8 cellular contexts compared by ENCODE assay signal in the genomic region with DNA sequence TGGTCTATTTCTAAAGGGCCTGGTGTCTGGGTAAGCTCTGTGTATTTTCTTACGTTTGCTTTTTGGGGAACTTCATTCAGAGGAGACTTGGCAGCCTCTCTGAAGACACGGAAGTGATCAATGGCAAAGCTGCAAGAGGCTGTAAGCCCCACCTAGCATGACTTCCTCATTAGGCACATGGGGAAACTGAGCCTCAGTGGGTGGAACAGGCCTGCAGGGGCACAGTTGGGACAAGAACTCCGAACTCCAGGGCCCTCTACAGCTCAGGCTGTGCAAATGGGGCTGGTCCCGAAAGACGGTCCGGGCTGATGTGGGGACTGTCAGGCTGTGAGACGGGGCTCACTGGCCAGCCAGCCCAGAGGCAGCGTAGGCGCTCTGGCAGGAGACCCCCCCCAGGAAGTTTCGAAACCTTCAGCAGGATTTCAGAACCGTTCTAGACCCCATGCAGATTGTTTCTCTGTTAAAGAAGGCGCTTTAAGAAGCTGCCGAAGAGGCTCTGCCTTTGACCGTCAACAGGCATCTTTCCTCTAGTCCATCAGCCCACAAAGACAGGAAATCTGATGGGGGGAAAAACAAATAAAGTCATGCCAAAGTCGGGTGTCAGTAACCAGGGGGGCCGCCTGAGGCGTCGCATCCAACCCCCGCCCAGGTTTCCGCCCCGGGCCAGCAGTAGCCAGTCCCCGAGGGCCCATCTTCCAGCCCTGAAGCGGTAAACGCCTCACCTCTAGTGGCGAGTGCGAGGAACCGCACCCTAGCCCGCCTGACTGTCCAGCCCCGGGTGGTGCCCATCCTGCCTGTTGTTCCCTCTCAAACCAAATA.
DNase-seq lines count a peak whose midpoint lies in the region; ATAC-seq and TF ChIP-seq lines count a peak whose summit lies in the region.

No MANE protein-coding gene starts in this region.

- peak; percentile 92 for TF ChIP-seq CTCF in AG04450 (IDR thresholded peaks at IDR 0.05; ENCODE audit: low read depth, low read length)
- peak; percentile 72 for TF ChIP-seq CTCF in LNCaP clone FGC (IDR thresholded peaks at IDR 0.05; ENCODE audit: control insufficient read depth, extremely low read depth, insufficient read depth)
- peak; percentile 82 for TF ChIP-seq CTCF in activated CD8-positive, alpha-beta T cell treated with anti-CD3 and anti-CD28 coated beads for 36 hours (IDR thresholded peaks at IDR 0.05)
- peak; percentile 68 for TF ChIP-seq CTCF in epithelial cell of esophagus (IDR thresholded peaks at IDR 0.05; ENCODE audit: insufficient read depth, low read depth, low read length, missing control alignments)
- TF ChIP-seq CTCF in natural killer cell (IDR thresholded peaks at IDR 0.05), result peak; percentile 65
- TF ChIP-seq CTCF in thoracic aorta (IDR thresholded peaks at IDR 0.05), result peak; percentile 65

- DNase-seq in AG04450 (ENCODE audit: low read depth, low spot score), result peak; percentile 15
- DNase-seq in GM19240 (ENCODE audit: insufficient read length, low spot score), result peak; percentile 51
- no peak for DNase-seq in LNCaP clone FGC (ENCODE audit: low read depth)
- peak; percentile 77 for DNase-seq in activated CD8-positive, alpha-beta T cell treated with anti-CD3 and anti-CD28 coated beads for 36 hours
- peak; percentile 47 for DNase-seq in epithelial cell of esophagus (ENCODE audit: low read depth)
- DNase-seq in natural killer cell, result peak; percentile 50
- no peak for DNase-seq in thoracic aorta (ENCODE audit: low spot score)
- DNase-seq in SW480 (ENCODE audit: low spot score), result no peak

- H3K4me3 ChIP-seq in AG04450 (ENCODE audit: low read depth, low read length) (no peak overlapping the region), LNCaP clone FGC (ENCODE audit: low read depth, low read length) (no peak overlapping the region), epithelial cell of esophagus (ENCODE audit: low read length) (no peak overlapping the region), thoracic aorta (peak overlapping the region; percentile 51)

- no peak overlapping the region for H3K4me3 Mint-ChIP-seq in activated CD8-positive, alpha-beta T cell treated with anti-CD3 and anti-CD28 coated beads for 36 hours
- H3K4me3 Mint-ChIP-seq in natural killer cell, result peak overlapping the region; percentile 79

- no peak overlapping the region for H3K27ac Mint-ChIP-seq in activated CD8-positive, alpha-beta T cell treated with anti-CD3 and anti-CD28 coated beads for 36 hours
- H3K27ac Mint-ChIP-seq in natural killer cell, result peak overlapping the region in 1 of 2 donors; percentile 66

- no peaks in the 10 kb centered on the region for H3K9me3 Mint-ChIP-seq in activated CD8-positive, alpha-beta T cell treated with anti-CD3 and anti-CD28 coated beads for 36 hours
- no peaks in the 10 kb centered on the region for H3K9me3 Mint-ChIP-seq in natural killer cell

- peaks cover 5% of the 10 kb centered on the region for H3K27me3 Mint-ChIP-seq in activated CD8-positive, alpha-beta T cell treated with anti-CD3 and anti-CD28 coated beads for 36 hours
- peaks cover 0 to 3% of the 10 kb centered on the region in 2 donors for H3K27me3 Mint-ChIP-seq in natural killer cell (ENCODE audit: low read depth in 2 of 2)

- H3K27me3 ChIP-seq in AG04450 (ENCODE audit: control insufficient read depth, insufficient read depth, low read length) (peaks cover under 1% of the 10 kb centered on the region), thoracic aorta (replicated peaks; ENCODE audit: insufficient read depth) (no peaks in the 10 kb centered on the region)

- H3K36me3 Mint-ChIP-seq in activated CD8-positive, alpha-beta T cell treated with anti-CD3 and anti-CD28 coated beads for 36 hours (ENCODE audit: low read depth), result no peaks in the 10 kb centered on the region
- H3K36me3 Mint-ChIP-seq in natural killer cell, result no peaks in the 10 kb centered on the region

- peaks cover 21% of the 10 kb centered on the region for H3K4me1 Mint-ChIP-seq in activated CD8-positive, alpha-beta T cell treated with anti-CD3 and anti-CD28 coated beads for 36 hours (ENCODE audit: low read depth)
- H3K4me1 Mint-ChIP-seq in natural killer cell, result peaks cover 20 to 36% of the 10 kb centered on the region in 2 donors

- POLR2A ChIA-PET in AG04450 (lab: Yijun Ruan, JAX), result no interaction called here
- POLR2A ChIA-PET in activated CD8-positive, alpha-beta T cell treated with anti-CD3 and anti-CD28 coated beads for 36 hours (lab: Charles Lee), result no interaction called here

- H3K27ac ChIP-seq in AG04450 (ENCODE audit: low read depth, low read length) (no peak overlapping the region), thoracic aorta (no peak overlapping the region)

- no peaks in the 10 kb centered on the region for H3K4me1 ChIP-seq in thoracic aorta (ENCODE audit: control insufficient read depth in 1 of 2, low read depth in 2 of 2)

- peak; percentile 90 for ATAC-seq in activated CD8-positive, alpha-beta T cell treated with anti-CD3 and anti-CD28 coated beads for 36 hours
- ATAC-seq in natural killer cell, result peak; percentile 80 to 85 (median 83)
- ATAC-seq in thoracic aorta (ENCODE audit: insufficient number of reproducible peaks, low FRiP score, low read depth), result no peak

- H3K36me3 ChIP-seq in thoracic aorta, result no peaks in the 10 kb centered on the region

- no peaks in the 10 kb centered on the region for H3K9me3 ChIP-seq in AG04450 (ENCODE audit: control insufficient read depth, insufficient read depth, low read length)
- no peaks in the 10 kb centered on the region for H3K9me3 ChIP-seq in thoracic aorta

- CTCF ChIA-PET in AG04450 (lab: Charles Lee), result interaction anchor here (0.6 to 2.6 kb wide), 6 partner anchors 10 to 317 kb away, joined by 3 to 7 read pairs (median 5); a partner anchor contains a TSS
- CTCF ChIA-PET in activated CD8-positive, alpha-beta T cell treated with anti-CD3 and anti-CD28 coated beads for 36 hours (lab: Charles Lee), result interaction anchor here (0.6 to 1.4 kb wide), 6 partner anchors 10 to 713 kb away, joined by 3 to 10 read pairs (median 4); no protein-coding TSS in a partner anchor

- intact Hi-C loops in activated CD8-positive, alpha-beta T cell treated with anti-CD3 and anti-CD28 coated beads for 36 hours (cut with micrococcal nuclease), result no loop called here
- intact Hi-C loops in natural killer cell (cut with micrococcal nuclease), result no loop called here

Comparison
In these comparisons a context has a peak if more than half of its experiments do, and no peak if none do; other contexts are left out.
1. DNase-seq: peak in AG04450 (single experiment), GM19240 (single experiment), activated CD8-positive, alpha-beta T cell treated with anti-CD3 and anti-CD28 coated beads for 36 hours (single experiment), epithelial cell of esophagus (single experiment) and natural killer cell (single experiment); none in LNCaP clone FGC (single experiment), thoracic aorta (single experiment) and SW480 (single experiment).
2. Peak in every context shown above with its lines, with median percentiles within 50 percentile points of each other: CTCF ChIP-seq.